Comparison of ENCODE assay signal across 6 cellular contexts in genomic region chr6:100271202-100271601, GRCh38.
"Had no signal": no experiment of that assay in that cellular context is flagged by ENCODE, and none has a peak within 500 bp of the region (broad histone marks: within the 10 kb centered on the region; RNA-seq: fewer than 3 reads in every experiment).

No MANE protein-coding gene starts in this region.

- H3K4me1 ChIP-seq: HAP-1 had no signal

- ATAC-seq: HCT116 had no signal

- DNase-seq: GOT3, H7, KG1 had no signal

- H3K9me3 ChIP-seq: HAP-1 had no signal

- H3K36me3 ChIP-seq: HAP-1 had no signal

- FAIRE-seq: HTR-8/SVneo had no signal

- H3K4me3 ChIP-seq: HAP-1 had no signal
